In genomic region chr5:180238631-180239030, GRCh38 we compare ENCODE assay signal across 1 cellular context.
TF ChIP-seq lines count a peak whose summit lies in the region.

No MANE protein-coding gene starts in this region.

TF ChIP-seq in K562, 482 proteins besides CTCF, POLR2A, EP300 and RAD21 (continued from another document):
- no peak for TF ChIP-seq NKRF (IDR thresholded peaks at IDR 0.05; ENCODE audit: borderline replicate concordance)
- TF ChIP-seq ZNF165 (CRISPR knock-in tag; IDR thresholded peaks at IDR 0.05; ENCODE audit: borderline replicate concordance): no peak
- TF ChIP-seq USF2 (CRISPR knock-in tag; IDR thresholded peaks at IDR 0.05): no peak
- TF ChIP-seq ETV1 (tag; conservative IDR thresholded peaks at IDR 0.05; ENCODE audit: low read depth): no peak
- no peak for TF ChIP-seq RBM39 (optimal IDR thresholded peaks at IDR 0.05; ENCODE audit: low read depth, low read length)
- TF ChIP-seq ZBTB7A (IDR thresholded peaks at IDR 0.05; ENCODE audit: borderline replicate concordance, control insufficient read depth, low read depth, low read length): no peak
- TF ChIP-seq PYGO2 (tag; IDR thresholded peaks at IDR 0.05): no peak
- TF ChIP-seq ZFP91 (CRISPR knock-in tag; IDR thresholded peaks at IDR 0.05): no peak
- TF ChIP-seq ZNF75A (CRISPR knock-in tag; IDR thresholded peaks at IDR 0.05): no peak
- TF ChIP-seq SMAD1 (IDR thresholded peaks at IDR 0.05; ENCODE audit: low read depth, low read length, partially characterized antibody): no peak
- no peak for TF ChIP-seq CCAR2 (IDR thresholded peaks at IDR 0.05; ENCODE audit: low read depth, low read length)
- TF ChIP-seq RREB1 (CRISPR knock-in tag; IDR thresholded peaks at IDR 0.05): no peak
